ENCODE assay signal across 1 cellular context in genomic region chr12:108691154-108691994, GRCh38.
TF ChIP-seq lines count a peak whose summit lies in the region.

No MANE protein-coding gene starts in this region.

TF ChIP-seq in K562, 482 proteins besides CTCF, POLR2A, EP300 and RAD21 (continued from another document and continues in another):
- peak; percentile 45; the same call in 1 of the 2 replicates for TF ChIP-seq RREB1 (CRISPR knock-in tag; IDR thresholded peaks at IDR 0.05)
- peak; percentile 46 for TF ChIP-seq NBN (IDR thresholded peaks at IDR 0.05; ENCODE audit: low read depth)
- peak; percentile 67 for TF ChIP-seq MGA (IDR thresholded peaks at IDR 0.05)
- TF ChIP-seq ZNF518B (CRISPR knock-in tag; IDR thresholded peaks at IDR 0.05), result no peak
- TF ChIP-seq KLF16 (IDR thresholded peaks at IDR 0.05), result peak; percentile 88
- peak; percentile 53; the same call in 1 of the 2 replicates for TF ChIP-seq GATAD2A (IDR thresholded peaks at IDR 0.05)
- no peak for TF ChIP-seq IFI16 (CRISPR knock-in tag; IDR thresholded peaks at IDR 0.05)
- 0 out of 2 replicates have a peak, but pooled peaks have one; percentile 12 for TF ChIP-seq CHAMP1 (IDR thresholded peaks at IDR 0.05)
- no peak for TF ChIP-seq SAFB (IDR thresholded peaks at IDR 0.05; ENCODE audit: borderline replicate concordance, low read depth, low read length)
- peak; percentile 77 for TF ChIP-seq POLR2H (tag; IDR thresholded peaks at IDR 0.05; ENCODE audit: low read depth)
- peak; percentile 87 for TF ChIP-seq NFIC (IDR thresholded peaks at IDR 0.05)
- 0 out of 2 replicates have a peak, but pooled peaks have one; percentile 48 for TF ChIP-seq ZBTB1 (CRISPR knock-in tag; IDR thresholded peaks at IDR 0.05; ENCODE audit: borderline replicate concordance, low read depth)
- peak; percentile 74 for TF ChIP-seq RBBP5 (IDR thresholded peaks at IDR 0.05; ENCODE audit: borderline replicate concordance, insufficient read depth, low read length, poor library complexity, severe bottlenecking)
- no peak for TF ChIP-seq ZNF512 (tag; IDR thresholded peaks at IDR 0.05)
- TF ChIP-seq ARID3A (IDR thresholded peaks at IDR 0.05; ENCODE audit: borderline replicate concordance, low read depth, low read length), result peak; percentile 76; the same call in 1 of the 2 replicates
- TF ChIP-seq GTF2F1 (IDR thresholded peaks at IDR 0.05; ENCODE audit: low read depth, low read length), result peak; percentile 69; the same call in 1 of the 2 replicates
- TF ChIP-seq NELFE (IDR thresholded peaks at IDR 0.05; ENCODE audit: insufficient read depth, insufficient read length), result no peak
- TF ChIP-seq IRF9 (tag; IDR thresholded peaks at IDR 0.05), result peak; percentile 50; the same call in 1 of the 2 replicates
- TF ChIP-seq ETS2 (tag; IDR thresholded peaks at IDR 0.05; ENCODE audit: borderline replicate concordance, poor library complexity, severe bottlenecking), result no peak
- peak; percentile 26; the same call in 1 of the 2 replicates for TF ChIP-seq RFX1 (IDR thresholded peaks at IDR 0.05)
- no peak for TF ChIP-seq ZSCAN32 (CRISPR knock-in tag; IDR thresholded peaks at IDR 0.05)
